ENCODE assay signal across 8 cellular contexts in the genomic region with DNA sequence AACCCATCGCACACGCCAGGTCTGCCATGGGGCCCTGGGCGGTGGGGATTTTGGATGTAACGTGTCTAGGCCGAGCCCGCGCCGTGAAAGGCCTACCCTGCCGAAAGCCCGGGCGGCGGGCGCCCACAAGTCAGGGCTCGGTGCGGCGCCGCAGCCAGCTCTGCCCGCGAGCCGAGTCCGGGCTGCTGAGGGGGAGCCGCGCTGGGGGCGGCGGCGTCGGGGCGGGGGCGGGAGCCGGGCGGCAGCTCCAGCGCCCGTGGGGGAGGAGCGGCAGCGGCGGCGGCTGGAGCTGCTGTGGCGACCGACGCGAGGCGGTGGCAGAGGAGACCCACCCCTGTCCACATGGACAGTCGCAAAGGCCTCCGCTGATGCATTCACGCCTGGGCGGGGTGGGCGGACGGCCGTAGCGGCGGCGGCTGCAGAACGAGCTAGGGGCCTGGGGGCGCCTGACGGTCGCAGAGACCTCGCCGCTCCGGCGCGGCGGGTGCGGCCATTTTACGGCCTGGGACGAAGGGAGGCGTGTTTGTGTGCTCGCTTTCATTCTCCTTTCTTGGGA. TPM values are rescaled to one million over a fixed set of nuclear protein-coding genes. Genes with fewer than 3 reads are reported as not detected.
DNase-seq lines count a peak whose midpoint lies in the region; ATAC-seq, FAIRE-seq and TF ChIP-seq lines count a peak whose summit lies in the region.

A gene with protein sequence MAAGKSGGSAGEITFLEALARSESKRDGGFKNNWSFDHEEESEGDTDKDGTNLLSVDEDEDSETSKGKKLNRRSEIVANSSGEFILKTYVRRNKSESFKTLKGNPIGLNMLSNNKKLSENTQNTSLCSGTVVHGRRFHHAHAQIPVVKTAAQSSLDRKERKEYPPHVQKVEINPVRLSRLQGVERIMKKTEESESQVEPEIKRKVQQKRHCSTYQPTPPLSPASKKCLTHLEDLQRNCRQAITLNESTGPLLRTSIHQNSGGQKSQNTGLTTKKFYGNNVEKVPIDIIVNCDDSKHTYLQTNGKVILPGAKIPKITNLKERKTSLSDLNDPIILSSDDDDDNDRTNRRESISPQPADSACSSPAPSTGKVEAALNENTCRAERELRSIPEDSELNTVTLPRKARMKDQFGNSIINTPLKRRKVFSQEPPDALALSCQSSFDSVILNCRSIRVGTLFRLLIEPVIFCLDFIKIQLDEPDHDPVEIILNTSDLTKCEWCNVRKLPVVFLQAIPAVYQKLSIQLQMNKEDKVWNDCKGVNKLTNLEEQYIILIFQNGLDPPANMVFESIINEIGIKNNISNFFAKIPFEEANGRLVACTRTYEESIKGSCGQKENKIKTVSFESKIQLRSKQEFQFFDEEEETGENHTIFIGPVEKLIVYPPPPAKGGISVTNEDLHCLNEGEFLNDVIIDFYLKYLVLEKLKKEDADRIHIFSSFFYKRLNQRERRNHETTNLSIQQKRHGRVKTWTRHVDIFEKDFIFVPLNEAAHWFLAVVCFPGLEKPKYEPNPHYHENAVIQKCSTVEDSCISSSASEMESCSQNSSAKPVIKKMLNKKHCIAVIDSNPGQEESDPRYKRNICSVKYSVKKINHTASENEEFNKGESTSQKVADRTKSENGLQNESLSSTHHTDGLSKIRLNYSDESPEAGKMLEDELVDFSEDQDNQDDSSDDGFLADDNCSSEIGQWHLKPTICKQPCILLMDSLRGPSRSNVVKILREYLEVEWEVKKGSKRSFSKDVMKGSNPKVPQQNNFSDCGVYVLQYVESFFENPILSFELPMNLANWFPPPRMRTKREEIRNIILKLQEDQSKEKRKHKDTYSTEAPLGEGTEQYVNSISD (plus strand): TSS at position 273 of the 556 bp plus-strand sequence. CDS start 645 bp downstream, outside the sequence.

- H3K27ac ChIP-seq in neutrophil: peak within 1 kb of the TSS; percentile 87

- H3K4me1 ChIP-seq in neutrophil (ENCODE audit: control insufficient read depth in 1 of 2, insufficient read depth in 1 of 2, low read depth in 1 of 2, low read length in 1 of 2): peaks cover 43 to 45% of the 10 kb centered on the region in 2 experiments

- no peaks in the 10 kb centered on the region for H3K9me3 ChIP-seq in neutrophil

- no peak for FAIRE-seq in frontal cortex (lab: Jason Lieb, UNC)

- in situ Hi-C loops in KBM-7 (cut with MboI; ENCODE audit: low pct_unique_long_range_greater_than_20kb, low sequenced_read_pairs): no loop called here

- H3K36me3 ChIP-seq in neutrophil: no peaks in the 10 kb centered on the region

- DNase-seq in EH (ENCODE audit: low read depth): peak; percentile 91
- DNase-seq in KBM-7: peak; percentile 79
- DNase-seq in SK-N-DZ (ENCODE audit: low spot score): peak; percentile 88
- DNase-seq in activated naive CD4-positive, alpha-beta T cell treated with Interleukin-2 at 50 U/mL for 16 hours: peak; percentile 73
- peak; percentile 72 to 76 for DNase-seq in frontal cortex (ENCODE audit: low spot score in 2 of 2)

- no peaks in the 10 kb centered on the region for H3K27me3 ChIP-seq in neutrophil

- H3K4me3 ChIP-seq in neutrophil (ENCODE audit: low read depth in 1 of 2, low read length in 1 of 2): peak within 1 kb of the TSS; percentile 86 to 88

- peak; percentile 77 for ATAC-seq in GM21717 (IDR thresholded peaks at IDR 0.05; ENCODE audit: unreplicated experiment)

- TF ChIP-seq CTCF in neutrophil (IDR thresholded peaks at IDR 0.05): peak; percentile 10
- no peak for TF ChIP-seq CTCF in subcutaneous adipose tissue (IDR thresholded peaks at IDR 0.05; ENCODE audit: low read depth)

RNA-seq across cellular contexts. Expression of the gene that starts here (rescaled TPM):
- 44.3 and 59.4 TPM in 2 replicates for polyA plus RNA-seq in SK-N-DZ (2014; cell fraction: cytosol; rRNA removed)
- 95.6 and 123 TPM in 2 replicates for polyA plus RNA-seq in SK-N-DZ (2014; cell fraction: nucleus; rRNA removed)
- total RNA-seq in frontal cortex: 307 TPM
- total RNA-seq in subcutaneous adipose tissue: 100 to 1,000 TPM; 100 to 177 (median 105) TPM

Comparison
In these comparisons a context has a peak if more than half of its experiments do, and no peak if none do; other contexts are left out.
1. Peak in every context shown above with its lines: DNase-seq, ATAC-seq, H3K4me3 ChIP-seq and H3K27ac ChIP-seq.